8 cellular contexts compared by ENCODE assay signal in the genomic region with DNA sequence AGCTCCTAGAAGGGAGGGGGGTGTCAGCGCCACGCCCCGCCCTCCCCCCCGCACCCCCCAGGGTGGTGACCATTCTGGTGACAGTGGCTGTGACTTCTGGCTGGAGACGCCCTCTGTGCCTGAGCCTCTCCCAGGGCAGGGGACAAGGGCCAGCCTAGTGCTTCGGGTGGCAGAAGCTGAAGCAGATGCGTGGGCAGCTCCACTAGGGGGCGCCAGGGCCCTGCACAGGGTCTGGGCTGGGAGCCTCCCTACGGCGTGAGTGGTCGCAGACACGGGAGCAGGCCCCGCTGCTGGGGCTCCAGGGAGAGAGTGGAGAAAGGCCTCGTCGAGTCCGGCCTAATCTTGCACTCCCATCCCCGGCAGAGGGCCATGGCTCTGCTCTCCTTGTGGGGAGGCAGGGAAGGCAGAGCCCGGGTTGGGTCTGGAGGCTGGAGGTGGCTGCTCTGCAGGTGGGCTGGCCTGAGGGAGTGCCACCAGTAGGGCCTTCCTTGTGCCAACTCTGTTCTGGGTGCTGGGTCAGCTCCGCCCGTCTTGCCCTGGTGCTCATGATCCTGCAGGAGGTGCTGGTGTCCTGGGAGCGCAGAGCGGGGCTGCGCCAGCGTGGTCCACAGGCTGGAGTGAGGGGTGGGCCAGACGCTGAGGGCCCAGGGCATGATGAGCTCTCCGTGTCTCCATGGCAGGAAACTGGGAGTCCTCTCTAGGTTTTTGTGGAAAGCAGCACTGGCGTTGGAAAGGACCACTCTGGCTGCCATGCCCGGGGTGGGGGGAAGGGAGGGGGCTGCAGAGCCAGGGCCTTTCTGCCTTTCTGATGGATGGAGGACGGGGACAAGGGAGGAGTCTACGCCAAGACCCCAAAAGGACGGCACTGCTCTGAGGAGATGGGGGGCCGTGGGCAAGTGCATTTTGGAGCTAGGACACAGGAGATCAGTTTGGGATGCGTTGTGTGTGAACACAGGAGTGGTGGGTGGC. TPM values are rescaled to one million over a fixed set of nuclear protein-coding genes. Genes with fewer than 3 reads are reported as not detected.
A peak's percentile ranks its signal among the peaks of the same experiment; 100 is the strongest.
DNase-seq lines count a peak whose midpoint lies in the region; ATAC-seq, FAIRE-seq and TF ChIP-seq lines count a peak whose summit lies in the region.

No MANE protein-coding gene starts in this region.

- TF ChIP-seq CTCF in 22Rv1 (IDR thresholded peaks at IDR 0.05) (peak; percentile 94), OCI-LY7 (conservative IDR thresholded peaks at IDR 0.05; ENCODE audit: low read length) (peak; percentile 97), fibroblast of villous mesenchyme (IDR thresholded peaks at IDR 0.05; ENCODE audit: insufficient read depth, low read depth, low read length) (peak; percentile 73), sigmoid colon (IDR thresholded peaks at IDR 0.05) (peak; percentile 21 to 59 (median 49))

- H3K36me3 ChIP-seq in OCI-LY7 (ENCODE audit: insufficient read depth, low read length) = peaks cover 11% of the 10 kb centered on the region; the same call in 1 of the 2 replicates
- peaks cover 0 to 18% (median 0%) of the 10 kb centered on the region in 4 donors for H3K36me3 ChIP-seq in sigmoid colon

- no peaks in the 10 kb centered on the region for H4K20me1 ChIP-seq in OCI-LY7 (ENCODE audit: insufficient read depth, low read length)

- H3K4me1 ChIP-seq in OCI-LY7 (ENCODE audit: insufficient read depth, low read length, poor library complexity, severe bottlenecking) (peaks cover 30% of the 10 kb centered on the region), sigmoid colon (peaks cover 0 to 40% (median 32%) of the 10 kb centered on the region in 4 donors)

- BruUV-seq in OCI-LY7 (replicated peaks; lab: Mats Ljungman, UMichigan) = no TSS peak

- POLR2A ChIA-PET in OCI-LY7 (lab: Charles Lee) = interaction anchor here (0.9 to 1.1 kb wide), 2 partner anchors 17 to 20 kb away, joined by 3 read pairs; partner anchors contain the start of gene DCXR

- H3K4me2 ChIP-seq in OCI-LY7 (ENCODE audit: low read length) = peak overlapping the region; percentile 87

- no peaks in the 10 kb centered on the region for H3K27me3 ChIP-seq in sigmoid colon

- no peak for TF ChIP-seq EP300 in sigmoid colon (IDR thresholded peaks at IDR 0.05)

- TF ChIP-seq POLR2A in sigmoid colon (IDR thresholded peaks at IDR 0.05) = no peak

- ATAC-seq in HG03520 (IDR thresholded peaks at IDR 0.05; ENCODE audit: unreplicated experiment) (no peak), HG03196 (IDR thresholded peaks at IDR 0.05; ENCODE audit: unreplicated experiment) (no peak)

- H3K79me2 ChIP-seq in OCI-LY7 (ENCODE audit: insufficient read depth, low read depth, low read length) = peaks cover 12% of the 10 kb centered on the region; the same call in 1 of the 2 replicates

- WGBS in sigmoid colon, 2 donors = 57 to 68% methylated on average over 33 of the region's 33 CpGs

- DNase-seq in GM19239 (ENCODE audit: insufficient read length, low spot score) = peak; percentile 90
- DNase-seq in OCI-LY7 (ENCODE audit: low spot score) = peak; percentile 86
- DNase-seq in activated T-cell treated with anti-CD3 and anti-CD28 coated beads, Interleukin-2, amount 50 U/mL, for 1 hour = peak; percentile 70
- DNase-seq in fibroblast of villous mesenchyme (ENCODE audit: low read depth) = peak; percentile 41
- DNase-seq in sigmoid colon = no peak

- peak overlapping the region; percentile 94 for H3K4me3 ChIP-seq in OCI-LY7 (ENCODE audit: low read depth, low read length, poor library complexity, severe bottlenecking)
- H3K4me3 ChIP-seq in fibroblast of villous mesenchyme (ENCODE audit: low read depth, low read length) = no peak overlapping the region
- H3K4me3 ChIP-seq in sigmoid colon = no peak overlapping the region

- H3K27ac ChIP-seq in 22Rv1 (peak overlapping the region; percentile 93), OCI-LY7 (ENCODE audit: low read depth, low read length, poor library complexity, severe bottlenecking) (no peak overlapping the region), sigmoid colon (no peak overlapping the region)

- intact Hi-C loops in OCI-LY7 (cut with micrococcal nuclease; ENCODE audit: unreplicated experiment) = loop anchor here (2.0 kb wide), 1 partner anchor 149 kb away; the partner anchor contains the start of gene ARHGDIA
- intact Hi-C loops in sigmoid colon (cut with DNase I) = loop anchor here (5.0 kb wide), 1 partner anchor 43 kb away; the partner anchor contains the start of gene ASPSCR1

- FAIRE-seq in GM19239 (lab: Jason Lieb, UNC) = no peak

- no peak overlapping the region for H2AFZ ChIP-seq in OCI-LY7 (ENCODE audit: low read length)

- CTCF ChIA-PET in OCI-LY7 (lab: Charles Lee; ENCODE audit: unreplicated experiment) = interaction anchor here (0.6 to 3.8 kb wide), 7 partner anchors 17 to 161 kb away, joined by 3 to 19 read pairs (median 3); partner anchors contain the start of genes ASPSCR1 and DCXR

- H3K9me3 ChIP-seq in OCI-LY7 (ENCODE audit: low read length) (no peaks in the 10 kb centered on the region), sigmoid colon (no peaks in the 10 kb centered on the region)

- no peaks in the 10 kb centered on the region for H3K9me2 ChIP-seq in OCI-LY7 (ENCODE audit: insufficient read depth, low read length)

RNA-seq across cellular contexts. Expression of gene CENPX, which starts 2.5 kb away (rescaled TPM):
- total RNA-seq in OCI-LY7 (2014; rRNA removed; shearing (Covaris generic)) = 249 and 251 TPM in 2 replicates
- total RNA-seq in OCI-LY7 (2022) = 107 and 130 TPM in 2 replicates
- total RNA-seq in fibroblast of villous mesenchyme = 30.7 and 33.2 TPM in 2 replicates
- total RNA-seq in sigmoid colon = 100 to 1,000 TPM in 3 of 4 donors, 10 to 100 TPM in 1; 78.4 to 164 (median 124) TPM
- 100 to 1,000 TPM; 249 to 273 (median 258) TPM for polyA plus RNA-seq in sigmoid colon

RNA-seq across cellular contexts. Expression of gene LRRC45, which starts 2.9 kb away (rescaled TPM):
- 52.0 and 62.6 TPM in 2 replicates for total RNA-seq in OCI-LY7 (2014; rRNA removed; shearing (Covaris generic))
- total RNA-seq in OCI-LY7 (2022) (40.9 and 41.2 TPM in 2 replicates), fibroblast of villous mesenchyme (12.9 and 13.4 TPM in 2 replicates), sigmoid colon (1 to 10 TPM; 5.3 to 8.8 (median 6.9) TPM)
- 10 to 100 TPM in 1 of 3 donors, 1 to 10 TPM in 2; 6.6 to 28.6 (median 6.7) TPM for polyA plus RNA-seq in sigmoid colon

RNA-seq across cellular contexts. Expression of gene RAC3, which starts 11.3 kb away (rescaled TPM):
- total RNA-seq in OCI-LY7 (2014; rRNA removed; shearing (Covaris generic)) = 15.7 and 24.4 TPM in 2 replicates
- total RNA-seq in OCI-LY7 (2022) (15.1 and 16.4 TPM in 2 replicates), fibroblast of villous mesenchyme (6.4 and 9.1 TPM in 2 replicates), sigmoid colon (1 to 10 TPM in 3 of 4 donors, under 1 TPM in 1; 0.99 to 6.1 (median 2.8) TPM)
- polyA plus RNA-seq in sigmoid colon = 10 to 100 TPM in 1 of 3 donors, 1 to 10 TPM in 1, under 1 TPM in 1; 0.60 to 11.8 (median 2.8) TPM

RNA-seq across cellular contexts. Expression of gene DCXR, which starts 17.3 kb away (rescaled TPM):
- total RNA-seq in OCI-LY7 (2014; rRNA removed; shearing (Covaris generic)) = 138 and 147 TPM in 2 replicates
- 132 and 138 TPM in 2 replicates for total RNA-seq in OCI-LY7 (2022)
- total RNA-seq in fibroblast of villous mesenchyme = 40.6 and 51.9 TPM in 2 replicates
- total RNA-seq in sigmoid colon = 10 to 100 TPM; 44.3 to 94.8 (median 86.3) TPM
- 100 to 1,000 TPM; 130 to 163 (median 147) TPM for polyA plus RNA-seq in sigmoid colon

RNA-seq across cellular contexts. Expression of gene RFNG, which starts 31.4 kb away (rescaled TPM):
- total RNA-seq in OCI-LY7 (2014; rRNA removed; shearing (Covaris generic)) = 50.5 and 59.4 TPM in 2 replicates
- total RNA-seq in OCI-LY7 (2022) (41.3 and 47.3 TPM in 2 replicates), fibroblast of villous mesenchyme (39.6 and 47.5 TPM in 2 replicates), sigmoid colon (10 to 100 TPM; 31.7 to 37.4 (median 33.7) TPM)
- polyA plus RNA-seq in sigmoid colon = 10 to 100 TPM; 13.6 to 38.6 (median 23.4) TPM
